24 cellular contexts compared by ENCODE assay signal in the genomic region with DNA sequence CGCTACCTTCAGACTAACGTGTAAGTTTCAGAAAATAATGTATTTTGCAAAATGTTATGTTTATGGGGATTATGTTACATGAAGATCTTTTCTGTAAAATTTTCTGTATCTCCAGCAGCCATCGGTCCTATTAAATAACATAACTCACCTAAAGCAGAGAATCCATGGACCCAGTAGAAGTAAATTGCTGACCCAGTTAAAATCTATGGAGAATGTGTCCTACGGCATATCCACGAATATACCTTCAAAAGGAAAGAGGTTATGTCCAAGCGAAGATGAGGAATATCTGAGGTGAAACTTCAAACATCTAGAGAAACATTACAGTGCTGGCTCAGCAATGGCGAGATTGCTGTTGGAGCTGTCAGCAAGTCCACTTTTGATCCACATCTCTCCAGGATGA.
"Had no signal": no experiment of that assay in that cellular context is flagged by ENCODE, and none has a peak within 500 bp of the region (broad histone marks: within the 10 kb centered on the region; RNA-seq: fewer than 3 reads in every experiment).

No MANE protein-coding gene starts in this region.

- H3K36me3 ChIP-seq: esophagus squamous epithelium, gastrocnemius medialis, heart right ventricle, left lung, lower lobe of right lung had no signal

- FAIRE-seq: colon, endothelial cell of umbilical vein, islet of Langerhans, keratinocyte had no signal

- DNase-seq: dermis blood vessel endothelial cell; dorsolateral prefrontal cortex; effector CD4-positive, alpha-beta T cell; effector memory CD4-positive, alpha-beta T cell; esophagus squamous epithelium; foreskin fibroblast; foreskin melanocyte; gastrocnemius medialis; glutamatergic neuron; head of caudate nucleus; heart right ventricle; hippocampal formation; left cardiac atrium; left lung; left ventricle myocardium superior; lower lobe of right lung; mesenchymal stem cell; mucosa of descending colon; naive B cell had no signal

- ATAC-seq: gastrocnemius medialis, heart right ventricle, left cardiac atrium, left lung, left ventricle myocardium superior, lower lobe of right lung, mucosa of descending colon had no signal

- H3K27ac ChIP-seq: coronary artery, dorsolateral prefrontal cortex, esophagus squamous epithelium, gastrocnemius medialis, heart right ventricle, left lung, lower lobe of right lung had no signal

- H3K4me3 ChIP-seq: coronary artery, dorsolateral prefrontal cortex, esophagus squamous epithelium, gastrocnemius medialis, heart right ventricle, left lung, lower lobe of right lung, mucosa of descending colon had no signal

- H3K4me1 ChIP-seq: esophagus squamous epithelium, gastrocnemius medialis, heart right ventricle, left lung, lower lobe of right lung had no signal

- H3K9me3 ChIP-seq: gastrocnemius medialis, lower lobe of right lung had no signal

- H3K27me3 ChIP-seq: esophagus squamous epithelium, gastrocnemius medialis, heart right ventricle, left lung had no signal
